18 cellular contexts compared by ENCODE assay signal in genomic region chr9:98957826-98958225, GRCh38. TPM values are rescaled to one million over a fixed set of nuclear protein-coding genes. Genes with fewer than 3 reads are reported as not detected.
DNase-seq lines count a peak whose midpoint lies in the region; ATAC-seq and TF ChIP-seq lines count a peak whose summit lies in the region.
"Had no signal": no experiment of that assay in that cellular context is flagged by ENCODE, and none has a peak within 500 bp of the region (broad histone marks: within the 10 kb centered on the region; RNA-seq: fewer than 3 reads in every experiment).

No MANE protein-coding gene starts in this region.

- H3K27ac ChIP-seq in Peyer's patch = peak overlapping the region in 3 of 4 donors; percentile 27 to 85 (median 49)
- H3K27ac ChIP-seq in colonic mucosa = peak overlapping the region; percentile 43
- H3K27ac ChIP-seq in mucosa of rectum (ENCODE audit: low read depth in 2 of 2, low read length in 2 of 2) = peak overlapping the region; percentile 18 to 64
- peak overlapping the region; percentile 82 for H3K27ac ChIP-seq in stomach smooth muscle (ENCODE audit: low read length)

- H3K4me1 ChIP-seq in Peyer's patch (peaks cover 0 to 6% (median 0%) of the 10 kb centered on the region in 4 donors), colonic mucosa (no peaks in the 10 kb centered on the region), mucosa of rectum (ENCODE audit: control insufficient read depth in 2 of 2, insufficient read depth in 2 of 2, low read length in 2 of 2) (peaks cover 2% of the 10 kb centered on the region in 2 donors), stomach smooth muscle (ENCODE audit: control insufficient read depth, insufficient read depth, low read length) (peaks cover 69% of the 10 kb centered on the region)
- H3K4me1 ChIP-seq: Caco-2 had no signal

- TF ChIP-seq POLR2A in Peyer's patch (IDR thresholded peaks at IDR 0.05) = no peak

- H3K9me3 ChIP-seq in Peyer's patch (no peaks in the 10 kb centered on the region), colonic mucosa (no peaks in the 10 kb centered on the region), mucosa of rectum (ENCODE audit: control insufficient read depth in 2 of 2, low read length in 2 of 2) (no peaks in the 10 kb centered on the region), stomach smooth muscle (ENCODE audit: control insufficient read depth in 2 of 2, low read length in 2 of 2) (peaks cover 0 to 5% of the 10 kb centered on the region in 2 donors)

- no peak for TF ChIP-seq CTCF in Peyer's patch (IDR thresholded peaks at IDR 0.05)
- TF ChIP-seq CTCF in colonic mucosa (IDR thresholded peaks at IDR 0.05) = no peak
- no peak for TF ChIP-seq CTCF in omental fat pad (IDR thresholded peaks at IDR 0.05)

- intact Hi-C loops in colonic mucosa (cut with DNase I) = no loop called here

- ATAC-seq in HG03159 (IDR thresholded peaks at IDR 0.05; ENCODE audit: unreplicated experiment) (no peak), HG02678 (IDR thresholded peaks at IDR 0.05; ENCODE audit: unreplicated experiment) (no peak), omental fat pad (ENCODE audit: low FRiP score) (no peak)
- ATAC-seq: left lobe of liver; naive thymus-derived CD4-positive, alpha-beta T cell had no signal

- no peak overlapping the region for H3K4me3 ChIP-seq in Peyer's patch
- H3K4me3 ChIP-seq in colonic mucosa = no peak overlapping the region
- no peak overlapping the region for H3K4me3 ChIP-seq in mucosa of rectum (ENCODE audit: low read length in 2 of 2)
- H3K4me3 ChIP-seq in stomach smooth muscle (ENCODE audit: low read length in 2 of 2) = peak overlapping the region in 1 of 2 donors; percentile 47

- no peak for DNase-seq in Peyer's patch
- DNase-seq in colonic mucosa = no peak
- no peak for DNase-seq in omental fat pad (ENCODE audit: low spot score)
- DNase-seq in CD1c-positive myeloid dendritic cell (ENCODE audit: extremely low spot score) = no peak
- DNase-seq: activated CD4-positive, alpha-beta T cell treated with anti-CD3 and anti-CD28 coated beads, Interleukin-2, amount 10 ng/mL, durations not matched to agents 7 days and 5 days; activated gamma-delta T cell treated with Interleukin-2 at 50 U/mL for 16 hours; Caco-2; H9; naive thymus-derived CD4-positive, alpha-beta T cell; NCI-H1694; NCI-H2227 treated with DMSO at 0.1 percent for 48 hours; stimulated activated CD4-positive, alpha-beta T cell treated with anti-CD3 and anti-CD28 coated beads, Interleukin-12 subunit alpha, Interleukin-12 subunit beta, amount 100 ng/mL, for 4 hours had no signal

- H3K27me3 ChIP-seq in Peyer's patch (no peaks in the 10 kb centered on the region), colonic mucosa (no peaks in the 10 kb centered on the region), mucosa of rectum (ENCODE audit: control insufficient read depth in 2 of 2, insufficient read depth in 2 of 2, low read length in 2 of 2) (no peaks in the 10 kb centered on the region), stomach smooth muscle (ENCODE audit: control insufficient read depth in 1 of 2, insufficient read depth in 2 of 2, low read length in 2 of 2) (no peaks in the 10 kb centered on the region)
- H3K27me3 ChIP-seq: tibial nerve had no signal

- H3K36me3 ChIP-seq in Peyer's patch (no peaks in the 10 kb centered on the region), colonic mucosa (no peaks in the 10 kb centered on the region), mucosa of rectum (ENCODE audit: control insufficient read depth in 2 of 2, insufficient read depth in 2 of 2, low read length in 2 of 2) (no peaks in the 10 kb centered on the region), stomach smooth muscle (ENCODE audit: control insufficient read depth in 2 of 2, insufficient read depth in 2 of 2, low read length in 2 of 2) (no peaks in the 10 kb centered on the region)
- H3K36me3 ChIP-seq: tibial nerve had no signal

- H3K9ac ChIP-seq in colonic mucosa (ENCODE audit: low read depth in 2 of 2, low read length in 2 of 2) = no peak overlapping the region
- no peak overlapping the region for H3K9ac ChIP-seq in mucosa of rectum (ENCODE audit: low read depth in 1 of 2, low read length in 2 of 2)
- peak overlapping the region in 1 of 2 donors; percentile 51 for H3K9ac ChIP-seq in stomach smooth muscle (ENCODE audit: low read length in 2 of 2)

RNA-seq across cellular contexts. Expression of gene COL15A1, which starts 14.1 kb away (rescaled TPM):
- total RNA-seq in Peyer's patch (10 to 100 TPM in 1 of 4 donors, 1 to 10 TPM in 3; 1.4 to 16.5 (median 5.6) TPM), colonic mucosa (10 to 100 TPM in 1 of 2 donors, 1 to 10 TPM in 1; 6.0 to 16.0 TPM), omental fat pad (10 to 100 TPM; 20.7 to 98.5 (median 55.0) TPM)
- total RNA-seq: Caco-2, H9 had no signal
